ENCODE assay signal across 1 cellular context in genomic region chr5:72151646-72152045, GRCh38.
TF ChIP-seq lines count a peak whose summit lies in the region.

No MANE protein-coding gene starts in this region.

TF ChIP-seq in HCT116, 20 proteins besides CTCF, POLR2A, EP300 and RAD21:
- TF ChIP-seq YY1 (IDR thresholded peaks at IDR 0.05; ENCODE audit: extremely low read depth, insufficient replicate concordance, low read depth, low read length) (no peak), EZH2 (IDR thresholded peaks at IDR 0.05) (no peak), JUND (IDR thresholded peaks at IDR 0.05) (no peak), TCF7L2 (IDR thresholded peaks at IDR 0.05; ENCODE audit: borderline replicate concordance, extremely low read depth, insufficient read depth, insufficient read length) (no peak), ZBTB33 (IDR thresholded peaks at IDR 0.05; ENCODE audit: extremely low read depth, insufficient replicate concordance, low read length) (no peak), SP1 (IDR thresholded peaks at IDR 0.05; ENCODE audit: low read depth) (no peak)
